Comparison of ENCODE assay signal across 28 cellular contexts in the genomic region with DNA sequence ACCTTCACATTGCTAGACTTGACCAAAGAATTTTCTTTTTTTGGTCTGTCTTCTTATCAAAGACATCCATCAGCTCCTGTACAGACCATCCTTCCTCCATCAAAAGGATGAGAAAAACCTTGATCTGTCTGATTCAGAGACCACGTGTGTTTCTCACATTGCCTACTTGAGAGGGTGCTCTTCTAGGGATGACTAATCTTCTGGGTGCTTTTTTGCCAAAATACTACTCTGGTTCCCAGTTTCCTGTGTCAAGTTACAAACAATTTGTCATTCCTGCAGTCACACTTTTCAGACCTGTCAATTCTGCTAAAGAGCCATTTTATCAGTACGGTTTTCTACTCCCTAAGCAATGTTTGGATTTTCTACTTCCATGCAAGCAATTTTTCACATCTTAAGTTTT.
DNase-seq lines count a peak whose midpoint lies in the region; ATAC-seq and TF ChIP-seq lines count a peak whose summit lies in the region.
"Had no signal": no experiment of that assay in that cellular context is flagged by ENCODE, and none has a peak within 500 bp of the region (broad histone marks: within the 10 kb centered on the region; RNA-seq: fewer than 3 reads in every experiment).

No MANE protein-coding gene starts in this region.

- no peaks in the 10 kb centered on the region for H3F3A ChIP-seq in PC-3 (ENCODE audit: low read length, unreplicated experiment)

- H3K9ac ChIP-seq in PC-3 (ENCODE audit: low read length) = no peak overlapping the region
- H3K9ac ChIP-seq: BLaER1 treated with 17β-estradiol and CSF1 and Interleukin-3, amounts not matched to agents 10 nM and 100 nM had no signal

- no peak overlapping the region for H3K4me3 Mint-ChIP-seq in MCF 10A (ENCODE audit: unreplicated experiment)
- no peak overlapping the region for H3K4me3 Mint-ChIP-seq in activated naive CD4-positive, alpha-beta T cell treated with anti-CD3 and anti-CD28 coated beads for 36 hours
- H3K4me3 Mint-ChIP-seq: activated T-helper 17 cell treated with anti-CD3 and anti-CD28 coated beads, Interleukin-2, amount 50 U/mL, for 72 hours; HFFc6; natural killer cell treated with Interleukin-12 subunit alpha and Interleukin-12 subunit beta and Interleukin-15 and Interleukin-18, amount 100 ng/mL, for 72 hours; stimulated activated effector memory CD8-positive, alpha-beta T cell treated with anti-CD3 and anti-CD28 coated beads, Interleukin-12 subunit alpha, Interleukin-12 subunit beta, amount 100 ng/mL, for 72 hours; WTC11 had no signal

- H3K4me2 ChIP-seq in PC-3 (ENCODE audit: low read length) = no peak overlapping the region
- H3K4me2 ChIP-seq: BLaER1 treated with 17β-estradiol and CSF1 and Interleukin-3, amounts not matched to agents 10 nM and 100 nM; smooth muscle cell had no signal

- H3K27me3 ChIP-seq in breast epithelium (no peaks in the 10 kb centered on the region), PC-3 (ENCODE audit: low read length) (no peaks in the 10 kb centered on the region)
- H3K27me3 ChIP-seq: ascending aorta; BLaER1 treated with 17β-estradiol and CSF1 and Interleukin-3, amounts not matched to agents 10 nM and 100 nM; vagina had no signal

- CTCF ChIA-PET in MCF 10A (lab: Yijun Ruan, JAX) (no interaction called here), PC-3 (lab: Charles Lee) (no interaction called here)
- CTCF ChIA-PET in activated naive CD4-positive, alpha-beta T cell treated with anti-CD3 and anti-CD28 coated beads for 36 hours (lab: Charles Lee) = no interaction called here

- no peaks in the 10 kb centered on the region for H3K36me3 Mint-ChIP-seq in MCF 10A (ENCODE audit: insufficient read depth, unreplicated experiment)
- no peaks in the 10 kb centered on the region for H3K36me3 Mint-ChIP-seq in activated naive CD4-positive, alpha-beta T cell treated with anti-CD3 and anti-CD28 coated beads for 36 hours (ENCODE audit: low read depth)
- H3K36me3 Mint-ChIP-seq: natural killer cell treated with Interleukin-12 subunit alpha and Interleukin-12 subunit beta and Interleukin-15 and Interleukin-18, amount 100 ng/mL, for 72 hours; stimulated activated effector memory CD8-positive, alpha-beta T cell treated with anti-CD3 and anti-CD28 coated beads, Interleukin-12 subunit alpha, Interleukin-12 subunit beta, amount 100 ng/mL, for 72 hours; WTC11 had no signal

- POLR2A ChIA-PET in MCF 10A (lab: Yijun Ruan, JAX) = no interaction called here
- POLR2A ChIA-PET in PC-3 (lab: Charles Lee; ENCODE audit: unreplicated experiment) = no interaction called here

- H3K4me1 Mint-ChIP-seq in MCF 10A (ENCODE audit: insufficient read depth, unreplicated experiment) = peaks cover 16% of the 10 kb centered on the region
- H3K4me1 Mint-ChIP-seq in activated naive CD4-positive, alpha-beta T cell treated with anti-CD3 and anti-CD28 coated beads for 36 hours (ENCODE audit: low read depth) = no peaks in the 10 kb centered on the region
- H3K4me1 Mint-ChIP-seq: activated T-helper 17 cell treated with anti-CD3 and anti-CD28 coated beads, Interleukin-2, amount 50 U/mL, for 72 hours; stimulated activated effector memory CD8-positive, alpha-beta T cell treated with anti-CD3 and anti-CD28 coated beads, Interleukin-12 subunit alpha, Interleukin-12 subunit beta, amount 100 ng/mL, for 72 hours; WTC11 had no signal

- peak; percentile 82 for DNase-seq in MCF 10A (ENCODE audit: unreplicated experiment)
- no peak for DNase-seq in breast epithelium (ENCODE audit: low spot score in 2 of 2)
- DNase-seq in PC-3 = peak; percentile 6
- DNase-seq in epithelial cell of esophagus (ENCODE audit: low read depth) = peak; percentile 34
- DNase-seq in superior temporal gyrus (ENCODE audit: extremely low spot score) = peak; percentile 33
- DNase-seq in activated naive CD4-positive, alpha-beta T cell treated with anti-CD3 and anti-CD28 coated beads for 36 hours = no peak
- no peak for DNase-seq in germinal center (ENCODE audit: low spot score)
- DNase-seq: activated CD4-positive, alpha-beta T cell treated with anti-CD3 and anti-CD28 coated beads, Interleukin-2, amount 50 U/mL, for 4 hours; Caco-2; foreskin melanocyte; HFFc6; islet precursor cell; NCI-H1436; NCI-H69; retina; stimulated activated CD4-positive, alpha-beta T cell treated with anti-CD3 and anti-CD28 coated beads, Interleukin-2, amount 100 ng/mL, for 48 hours had no signal

- no peak overlapping the region for H2AFZ ChIP-seq in PC-3 (ENCODE audit: low read length)

- no peak overlapping the region for H3K27ac Mint-ChIP-seq in MCF 10A (ENCODE audit: low read depth, unreplicated experiment)
- no peak overlapping the region for H3K27ac Mint-ChIP-seq in activated naive CD4-positive, alpha-beta T cell treated with anti-CD3 and anti-CD28 coated beads for 36 hours
- H3K27ac Mint-ChIP-seq: activated naive CD4-positive, alpha-beta T cell treated with anti-CD3 and anti-CD28 coated beads, Interleukin-2, amount 50 U/mL, for 72 hours; activated T-helper 17 cell treated with anti-CD3 and anti-CD28 coated beads, Interleukin-2, amount 50 U/mL, for 72 hours; HFFc6; natural killer cell treated with Interleukin-12 subunit alpha and Interleukin-12 subunit beta and Interleukin-15 and Interleukin-18, amount 100 ng/mL, for 72 hours; stimulated activated effector memory CD8-positive, alpha-beta T cell treated with anti-CD3 and anti-CD28 coated beads, Interleukin-12 subunit alpha, Interleukin-12 subunit beta, amount 100 ng/mL, for 72 hours; WTC11 had no signal

- TF ChIP-seq POLR2A in breast epithelium (IDR thresholded peaks at IDR 0.05) = no peak

- H3K4me1 ChIP-seq in breast epithelium (no peaks in the 10 kb centered on the region), PC-3 (ENCODE audit: insufficient read depth, low read length) (no peaks in the 10 kb centered on the region)
- H3K4me1 ChIP-seq: ascending aorta; BLaER1 treated with 17β-estradiol and CSF1 and Interleukin-3, amounts not matched to agents 10 nM and 100 nM; Caco-2; vagina had no signal

- H3K79me2 ChIP-seq in PC-3 (ENCODE audit: low read length) = no peaks in the 10 kb centered on the region

- intact Hi-C loops in MCF 10A (cut with micrococcal nuclease) (no loop called here), breast epithelium (cut with DNase I; ENCODE audit: low total_unique reads) (no loop called here), PC-3 (cut with micrococcal nuclease) (no loop called here)
- intact Hi-C loops in activated naive CD4-positive, alpha-beta T cell treated with anti-CD3 and anti-CD28 coated beads for 36 hours (cut with micrococcal nuclease) = no loop called here

- H3K9me2 ChIP-seq in PC-3 (replicated peaks; ENCODE audit: low read length) = no peaks in the 10 kb centered on the region

- H3K4me3 ChIP-seq in breast epithelium (no peak overlapping the region), PC-3 (ENCODE audit: low read length) (no peak overlapping the region), epithelial cell of esophagus (ENCODE audit: low read length) (no peak overlapping the region)
- H3K4me3 ChIP-seq: ascending aorta; BLaER1 treated with 17β-estradiol and CSF1 and Interleukin-3, amounts not matched to agents 10 nM and 100 nM; smooth muscle cell; thoracic aorta; vagina had no signal

- H3K9me3 ChIP-seq in breast epithelium (no peaks in the 10 kb centered on the region), PC-3 (ENCODE audit: low read length) (no peaks in the 10 kb centered on the region)
- H3K9me3 ChIP-seq: ascending aorta; BLaER1 treated with 17β-estradiol and CSF1 and Interleukin-3, amounts not matched to agents 10 nM and 100 nM; Caco-2; thoracic aorta; vagina had no signal

- H3K36me3 ChIP-seq in breast epithelium = no peaks in the 10 kb centered on the region
- no peaks in the 10 kb centered on the region for H3K36me3 ChIP-seq in PC-3 (ENCODE audit: low read depth, low read length)
- H3K36me3 ChIP-seq: ascending aorta; BLaER1 treated with 17β-estradiol and CSF1 and Interleukin-3, amounts not matched to agents 10 nM and 100 nM; thoracic aorta; vagina had no signal

- no peaks in the 10 kb centered on the region for H3K27me3 Mint-ChIP-seq in MCF 10A (ENCODE audit: insufficient read depth, unreplicated experiment)
- H3K27me3 Mint-ChIP-seq in activated naive CD4-positive, alpha-beta T cell treated with anti-CD3 and anti-CD28 coated beads for 36 hours (ENCODE audit: low read depth) = no peaks in the 10 kb centered on the region
- H3K27me3 Mint-ChIP-seq: activated T-helper 17 cell treated with anti-CD3 and anti-CD28 coated beads, Interleukin-2, amount 50 U/mL, for 72 hours; natural killer cell treated with Interleukin-12 subunit alpha and Interleukin-12 subunit beta and Interleukin-15 and Interleukin-18, amount 100 ng/mL, for 72 hours had no signal

- H4K20me1 ChIP-seq in PC-3 (ENCODE audit: low read length) = no peaks in the 10 kb centered on the region
- H4K20me1 ChIP-seq: BLaER1 treated with 17β-estradiol and CSF1 and Interleukin-3, amounts not matched to agents 10 nM and 100 nM had no signal

- TF ChIP-seq CTCF in MCF 10A (IDR thresholded peaks at IDR 0.05; ENCODE audit: unreplicated experiment) = no peak
- no peak for TF ChIP-seq CTCF in breast epithelium (IDR thresholded peaks at IDR 0.05)
- no peak for TF ChIP-seq CTCF in PC-3 (conservative IDR thresholded peaks at IDR 0.05; ENCODE audit: low read depth, low read length)
- TF ChIP-seq CTCF in epithelial cell of esophagus (IDR thresholded peaks at IDR 0.05; ENCODE audit: insufficient read depth, low read depth, low read length, missing control alignments) = no peak

- H3K9me3 Mint-ChIP-seq in MCF 10A (ENCODE audit: unreplicated experiment) = no peaks in the 10 kb centered on the region
- H3K9me3 Mint-ChIP-seq in activated naive CD4-positive, alpha-beta T cell treated with anti-CD3 and anti-CD28 coated beads for 36 hours = peaks cover 5% of the 10 kb centered on the region
- H3K9me3 Mint-ChIP-seq: HFFc6, WTC11 had no signal

- ATAC-seq in PC-3 (no peak), GM19023 (IDR thresholded peaks at IDR 0.05; ENCODE audit: unreplicated experiment) (no peak)
- ATAC-seq: activated T-helper 17 cell treated with anti-CD3 and anti-CD28 coated beads, Interleukin-2, amount 50 U/mL, for 72 hours; natural killer cell treated with Interleukin-12 subunit alpha and Interleukin-12 subunit beta and Interleukin-15 and Interleukin-18, amount 100 ng/mL, for 72 hours; stimulated activated effector memory CD8-positive, alpha-beta T cell treated with anti-CD3 and anti-CD28 coated beads, Interleukin-12 subunit alpha, Interleukin-12 subunit beta, amount 100 ng/mL, for 72 hours; WTC11 had no signal

- no TSS peak for BruUV-seq in MCF 10A (replicated peaks; lab: Mats Ljungman, UMichigan)
- no TSS peak for BruUV-seq in PC-3 (replicated peaks; lab: Mats Ljungman, UMichigan)

- no peak overlapping the region for H3K27ac ChIP-seq in breast epithelium
- H3K27ac ChIP-seq in PC-3 (ENCODE audit: low read length) = no peak overlapping the region
- H3K27ac ChIP-seq: ascending aorta; BLaER1 treated with 17β-estradiol and CSF1 and Interleukin-3, amounts not matched to agents 10 nM and 100 nM; RWPE1; thoracic aorta; vagina had no signal

Comparison
In these comparisons a context has a peak if more than half of its experiments do, and no peak if none do; other contexts are left out.
1. DNase-seq: peak in MCF 10A (single experiment), PC-3 (single experiment), epithelial cell of esophagus (single experiment) and superior temporal gyrus (single experiment); none in breast epithelium (0 of 2), activated naive CD4-positive, alpha-beta T cell treated with anti-CD3 and anti-CD28 coated beads for 36 hours (single experiment) and germinal center (single experiment).